ENCODE assay signal across 8 cellular contexts in the genomic region with DNA sequence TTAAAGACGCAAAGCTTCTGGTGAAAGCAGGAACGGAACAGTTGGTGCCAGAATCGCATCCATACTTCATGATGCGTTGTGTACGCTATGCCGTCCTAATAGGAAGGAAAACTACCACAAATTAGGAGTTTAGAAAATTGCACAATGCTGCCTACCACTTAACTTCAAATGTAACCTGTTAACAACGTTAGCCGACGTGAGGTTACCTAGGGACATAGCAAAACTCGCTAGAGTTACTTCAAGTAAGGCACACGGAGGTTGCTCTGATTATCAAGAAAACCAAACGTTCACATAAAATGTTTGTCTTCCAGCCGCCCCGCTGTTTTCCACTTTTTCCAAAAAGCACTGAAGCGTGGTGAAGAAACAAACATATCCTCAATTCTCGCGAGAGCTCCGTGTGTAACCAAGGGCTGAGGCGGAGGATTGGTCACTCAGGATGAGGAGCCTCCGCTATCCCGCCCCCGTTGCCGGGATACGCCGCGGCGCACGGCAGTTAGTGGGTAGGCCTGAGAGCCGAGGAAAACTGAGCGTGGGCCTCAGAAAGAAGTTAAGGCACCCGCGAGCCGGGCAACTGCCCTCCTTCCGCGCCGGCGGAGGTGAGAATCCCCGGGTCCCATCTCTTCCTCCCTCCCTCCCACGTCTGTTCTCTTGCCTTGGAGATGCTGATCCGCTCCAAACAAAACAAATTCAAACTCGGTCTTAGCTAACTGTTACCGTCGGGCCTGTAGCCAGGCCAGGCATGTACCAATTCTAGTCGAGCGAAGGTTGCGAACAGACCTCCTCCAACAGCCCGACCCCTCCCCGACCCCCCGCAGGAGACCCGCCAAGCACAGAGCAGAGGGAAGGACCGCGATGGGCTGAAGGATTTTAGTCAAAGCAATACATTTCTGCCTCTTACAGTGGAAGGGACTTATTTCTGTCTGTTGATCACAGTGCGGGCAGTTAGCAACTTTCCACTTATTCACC. TPM values are rescaled to one million over a fixed set of nuclear protein-coding genes. Genes with fewer than 3 reads are reported as not detected.
A peak's percentile ranks its signal among the peaks of the same experiment; 100 is the strongest.
DNase-seq lines count a peak whose midpoint lies in the region; ATAC-seq and TF ChIP-seq lines count a peak whose summit lies in the region.

A gene (plus strand): TSS at position 492 of the 966 bp plus-strand sequence. CDS start 5,556 bp downstream, outside the sequence.

- TF ChIP-seq CTCF in foreskin keratinocyte (conservative IDR thresholded peaks at IDR 0.05) (no peak), neural crest cell (conservative IDR thresholded peaks at IDR 0.05) (no peak), stomach (IDR thresholded peaks at IDR 0.05) (no peak)

- ATAC-seq in foreskin keratinocyte: peak; percentile 99

- peaks cover 2% of the 10 kb centered on the region for H3K27me3 Mint-ChIP-seq in neural crest cell (ENCODE audit: low read depth)

- H3K4me1 ChIP-seq in foreskin keratinocyte: no peaks in the 10 kb centered on the region
- peaks cover 0 to 20% (median 13%) of the 10 kb centered on the region in 4 donors for H3K4me1 ChIP-seq in stomach

- TF ChIP-seq EP300 in stomach (IDR thresholded peaks at IDR 0.05): no peak

- TF ChIP-seq POLR2A in stomach (IDR thresholded peaks at IDR 0.05): no peak

- H3K9me3 Mint-ChIP-seq in neural crest cell: no peaks in the 10 kb centered on the region

- H3K4me1 Mint-ChIP-seq in neural crest cell: peaks cover 33% of the 10 kb centered on the region

- peak within 1 kb of the TSS; percentile 75 for H3K4me3 ChIP-seq in H7 (ENCODE audit: insufficient read depth, low read depth, low read length)
- peak within 1 kb of the TSS; percentile 61 for H3K4me3 ChIP-seq in MG63
- H3K4me3 ChIP-seq in stomach: peak within 1 kb of the TSS; percentile 53 to 68 (median 62)

- intact Hi-C loops in stomach (cut with DNase I; ENCODE audit: low total_unique reads): no loop called here

- H3K9me3 ChIP-seq in MG63 (no peaks in the 10 kb centered on the region), stomach (no peaks in the 10 kb centered on the region)

- H3K36me3 Mint-ChIP-seq in neural crest cell (ENCODE audit: low read depth): peaks cover 4% of the 10 kb centered on the region

- H3K27ac ChIP-seq in foreskin keratinocyte (peak within 1 kb of the TSS; percentile 58), stomach (peak within 1 kb of the TSS; percentile 68 to 88 (median 83))

- H3K4me3 Mint-ChIP-seq in neural crest cell: peak within 1 kb of the TSS; percentile 95

- H3K27me3 ChIP-seq in H7 (ENCODE audit: control insufficient read depth, insufficient read depth, low read length): no peaks in the 10 kb centered on the region
- H3K27me3 ChIP-seq in MG63: no peaks in the 10 kb centered on the region
- no peaks in the 10 kb centered on the region for H3K27me3 ChIP-seq in foreskin keratinocyte
- no peaks in the 10 kb centered on the region for H3K27me3 ChIP-seq in stomach

- 1 to 2% (median 1%) methylated on average over 31 to 53 of the region's 53 CpGs for WGBS in stomach, 5 donors

- H3K36me3 ChIP-seq in H7 (replicated peaks; ENCODE audit: control insufficient read depth, insufficient read depth, low read length) (no peaks in the 10 kb centered on the region), MG63 (no peaks in the 10 kb centered on the region), stomach (no peaks in the 10 kb centered on the region)

- DNase-seq in ELR (ENCODE audit: low read depth) (peak; percentile 100), H7 (peak; percentile 93), MG63 (peak; percentile 97), SIG-M5 treated with dmso at 0.1 percent for 504 hours (lab: John Stamatoyannopoulos, UW; ENCODE audit: unreplicated experiment) (peak; percentile 97), foreskin keratinocyte (peak; percentile 92 to 96), neural crest cell (ENCODE audit: low read depth, low spot score) (peak; percentile 88), stomach (peak; percentile 97)
- peak; percentile 71 to 89 (median 80) for DNase-seq in activated naive CD4-positive, alpha-beta T cell (lab: John Stamatoyannopoulos, UW)

- H3K27ac Mint-ChIP-seq in neural crest cell (ENCODE audit: unreplicated experiment): peak within 1 kb of the TSS; percentile 100

RNA-seq across cellular contexts. Expression of the gene that starts here (rescaled TPM):
- total RNA-seq in H7 (2014; rRNA removed; shearing (Covaris generic)): 6.2 and 11.3 TPM in 2 replicates
- total RNA-seq in MG63 (2014; rRNA removed; shearing (Covaris generic); ENCODE audit: low replicate concordance): 10.6 and 12.6 TPM in 2 replicates
- total RNA-seq in foreskin keratinocyte: 14.7 and 15.5 TPM in 2 replicates
- 6.8 and 7.6 TPM in 2 replicates for polyA plus RNA-seq in foreskin keratinocyte
- total RNA-seq in neural crest cell: 19.0 and 20.6 TPM in 2 replicates
- total RNA-seq in stomach: 10 to 100 TPM in 4 of 5 donors, 1 to 10 TPM in 1; 2.0 to 68.3 (median 12.1) TPM
- 1 to 10 TPM; 4.5 to 6.7 (median 4.7) TPM for polyA plus RNA-seq in stomach

Comparison
In these comparisons a context has a peak if more than half of its experiments do, and no peak if none do; other contexts are left out.
1. Peak in every context shown above with its lines: DNase-seq, ATAC-seq, H3K4me3 ChIP-seq and H3K27ac ChIP-seq.